8 cellular contexts compared by ENCODE assay signal in genomic region chr15:41790756-41791546, GRCh38. TPM values are rescaled to one million over a fixed set of nuclear protein-coding genes. Genes with fewer than 3 reads are reported as not detected.
DNase-seq lines count a peak whose midpoint lies in the region; ATAC-seq and TF ChIP-seq lines count a peak whose summit lies in the region.

No MANE protein-coding gene starts in this region.

- H3K4me1 ChIP-seq in duodenal mucosa (ENCODE audit: control insufficient read depth in 1 of 2, insufficient read depth in 2 of 2, low read length in 2 of 2) (peaks cover 37 to 41% of the 10 kb centered on the region in 2 donors), Peyer's patch (peaks cover 0 to 45% (median 6%) of the 10 kb centered on the region in 4 donors)

- no peaks in the 10 kb centered on the region for H3K9me3 ChIP-seq in duodenal mucosa (ENCODE audit: control insufficient read depth in 1 of 2, low read length in 2 of 2)
- H3K9me3 ChIP-seq in Peyer's patch = no peaks in the 10 kb centered on the region

- no peaks in the 10 kb centered on the region for H3K36me3 ChIP-seq in duodenal mucosa (ENCODE audit: control insufficient read depth in 1 of 2, insufficient read depth in 2 of 2, low read length in 2 of 2)
- no peaks in the 10 kb centered on the region for H3K36me3 ChIP-seq in Peyer's patch

- peak in 1 of 3 donors; percentile 58 for ATAC-seq in natural killer cell
- no peak for ATAC-seq in GM18520 (IDR thresholded peaks at IDR 0.05; ENCODE audit: unreplicated experiment)
- no peak for ATAC-seq in GM21619 (IDR thresholded peaks at IDR 0.05; ENCODE audit: unreplicated experiment)

- no peaks in the 10 kb centered on the region for H3K9me3 Mint-ChIP-seq in natural killer cell

- in situ Hi-C loops in Caki2 (cut with HindIII; ENCODE audit: low pct_unique_long_range_greater_than_20kb, low sequenced_read_pairs) = no loop called here

- TF ChIP-seq CTCF in natural killer cell (IDR thresholded peaks at IDR 0.05) (no peak), Peyer's patch (IDR thresholded peaks at IDR 0.05) (no peak)

- H3K4me3 ChIP-seq in duodenal mucosa (ENCODE audit: low read depth in 1 of 2, low read length in 2 of 2) (peak overlapping the region in 1 of 2 donors; percentile 31), Peyer's patch (no peak overlapping the region)

- no peaks in the 10 kb centered on the region for H3K36me3 Mint-ChIP-seq in natural killer cell

- H3K4me3 Mint-ChIP-seq in natural killer cell = peak overlapping the region; percentile 5

- H3K27me3 Mint-ChIP-seq in natural killer cell (ENCODE audit: low read depth in 2 of 2) = no peaks in the 10 kb centered on the region

- H3K27ac Mint-ChIP-seq in natural killer cell = peak overlapping the region; percentile 61 to 74

- peak overlapping the region; percentile 0 for H3K27ac ChIP-seq in duodenal mucosa (ENCODE audit: low read depth, low read length)
- H3K27ac ChIP-seq in Peyer's patch = peak overlapping the region in 2 of 4 donors; percentile 72 to 76

- no peak overlapping the region for H3K9ac ChIP-seq in duodenal mucosa (ENCODE audit: low read depth in 1 of 2, low read length in 2 of 2)

- intact Hi-C loops in natural killer cell (cut with micrococcal nuclease) = no loop called here

- no peaks in the 10 kb centered on the region for H3K27me3 ChIP-seq in duodenal mucosa (ENCODE audit: control insufficient read depth in 1 of 2, insufficient read depth in 2 of 2, low read length in 2 of 2)
- no peaks in the 10 kb centered on the region for H3K27me3 ChIP-seq in Peyer's patch

- DNase-seq in Caki2 (ENCODE audit: low read depth) (peak; percentile 50), NCI-H69 (lab: John Stamatoyannopoulos, UW) (peak; percentile 5), natural killer cell (no peak), DMS 273 (lab: John Stamatoyannopoulos, UW; ENCODE audit: unreplicated experiment) (no peak), Peyer's patch (no peak)

- H3K4me1 Mint-ChIP-seq in natural killer cell = peaks cover 51 to 52% of the 10 kb centered on the region in 2 donors

- peak in 1 of 2 donors; percentile 18 for TF ChIP-seq POLR2A in Peyer's patch (IDR thresholded peaks at IDR 0.05)

RNA-seq across cellular contexts. Expression of gene MAPKBP1, which starts 16.7 kb away (rescaled TPM):
- total RNA-seq in Caki2 (2014; rRNA removed; shearing (Covaris generic); ENCODE audit: low replicate concordance) = 1.7 and 6.4 TPM in 2 replicates
- total RNA-seq in natural killer cell (10 to 100 TPM; 44.8 to 55.4 (median 49.0) TPM), Peyer's patch (10 to 100 TPM; 29.7 to 69.8 (median 48.7) TPM)

RNA-seq across cellular contexts. Expression of gene JMJD7, which starts 36.9 kb away (rescaled TPM):
- 2.8 TPM in 1 of 2 replicates, not detected in the other for total RNA-seq in Caki2 (2014; rRNA removed; shearing (Covaris generic); ENCODE audit: low replicate concordance)
- total RNA-seq in natural killer cell = 10 to 100 TPM; 20.3 to 36.4 (median 28.7) TPM
- total RNA-seq in Peyer's patch = 10 to 100 TPM in 3 of 4 donors, 1 to 10 TPM in 1; 9.1 to 61.1 (median 13.1) TPM

RNA-seq across cellular contexts. Expression of gene PLA2G4B, which starts 47.7 kb away (rescaled TPM):
- not detected in 2 replicates for total RNA-seq in Caki2 (2014; rRNA removed; shearing (Covaris generic); ENCODE audit: low replicate concordance)
- 10 to 100 TPM; 15.2 to 17.5 (median 17.4) TPM for total RNA-seq in natural killer cell
- total RNA-seq in Peyer's patch = 10 to 100 TPM in 3 of 4 donors, 1 to 10 TPM in 1; 7.2 to 15.3 (median 13.3) TPM

Comparison
In these comparisons a context has a peak if more than half of its experiments do, and no peak if none do; other contexts are left out.
1. DNase-seq: peak in Caki2 (single experiment) and NCI-H69 (single experiment); none in natural killer cell (single experiment), DMS 273 (single experiment) and Peyer's patch (0 of 3).